In genomic region chr4:2796261-2797187, GRCh38 we compare ENCODE assay signal across 8 cellular contexts. TPM values are rescaled to one million over a fixed set of nuclear protein-coding genes. Genes with fewer than 3 reads are reported as not detected.
DNase-seq lines count a peak whose midpoint lies in the region; ATAC-seq and TF ChIP-seq lines count a peak whose summit lies in the region.

No MANE protein-coding gene starts in this region.

- DNase-seq in CD14-positive monocyte (ENCODE audit: low spot score) (peak; percentile 41), NCI-H226 (peak; percentile 82), ovary (peak; percentile 12 to 45 (median 34)), GM19240 (ENCODE audit: insufficient read length, low spot score) (no peak)
- no peak for DNase-seq in effector memory CD4-positive, alpha-beta T cell
- no peak for DNase-seq in stimulated activated CD4-positive, alpha-beta T cell treated with anti-CD3 and anti-CD28 coated beads, Interleukin-4, amount 100 ng/mL, for 24 hours

- WGBS in esophagus, 2 donors: 35 to 49% methylated on average over 25 of the region's 25 CpGs
- WGBS in ovary, 3 donors: 79 to 80% (median 80%) methylated on average over 25 of the region's 25 CpGs

- H3K4me1 Mint-ChIP-seq in CD14-positive monocyte: peaks cover 64% of the 10 kb centered on the region

- peaks cover 33 to 50% of the 10 kb centered on the region in 2 donors for H3K36me3 Mint-ChIP-seq in CD14-positive monocyte

- peak overlapping the region; percentile 93 to 96 for H3K4me3 Mint-ChIP-seq in CD14-positive monocyte

- ATAC-seq in HG03159 (IDR thresholded peaks at IDR 0.05; ENCODE audit: unreplicated experiment): no peak

- H3K4me3 ChIP-seq in esophagus (ENCODE audit: low read depth in 1 of 2, low read length in 2 of 2) (peak overlapping the region in 1 of 2 donors; percentile 7), ovary (no peak overlapping the region)
- no peak overlapping the region for H3K4me3 ChIP-seq in effector memory CD4-positive, alpha-beta T cell (ENCODE audit: insufficient read depth, low read depth, low read length, poor library complexity, severe bottlenecking)

- H3K36me3 ChIP-seq in esophagus (ENCODE audit: control insufficient read depth in 2 of 2, insufficient read depth in 2 of 2, low read length in 1 of 2) (peaks cover 0 to 2% of the 10 kb centered on the region in 2 donors), ovary (no peaks in the 10 kb centered on the region)
- no peaks in the 10 kb centered on the region for H3K36me3 ChIP-seq in effector memory CD4-positive, alpha-beta T cell (ENCODE audit: control insufficient read depth, insufficient read depth, low read length)

- no peaks in the 10 kb centered on the region for H3K9me3 Mint-ChIP-seq in CD14-positive monocyte

- peak overlapping the region; percentile 90 to 93 for H3K27ac ChIP-seq in esophagus (ENCODE audit: low read depth in 2 of 2, low read length in 1 of 2)
- H3K27ac ChIP-seq in ovary: peak overlapping the region in 1 of 2 donors; percentile 15
- H3K27ac ChIP-seq in effector memory CD4-positive, alpha-beta T cell (ENCODE audit: insufficient read depth, low read length, poor library complexity, severe bottlenecking): no peak overlapping the region

- H3K27me3 Mint-ChIP-seq in CD14-positive monocyte (ENCODE audit: low read depth in 3 of 3): peaks cover 0 to 2% (median 2%) of the 10 kb centered on the region in 3 donors

- TF ChIP-seq CTCF in CD14-positive monocyte (IDR thresholded peaks at IDR 0.05) (no peak), ovary (IDR thresholded peaks at IDR 0.05) (no peak)

- TF ChIP-seq POLR2A in ovary (IDR thresholded peaks at IDR 0.05): no peak

- no peaks in the 10 kb centered on the region for H3K27me3 ChIP-seq in esophagus (ENCODE audit: control insufficient read depth in 1 of 2, insufficient read depth in 2 of 2, low read length in 2 of 2)
- no peaks in the 10 kb centered on the region for H3K27me3 ChIP-seq in ovary
- no peaks in the 10 kb centered on the region for H3K27me3 ChIP-seq in effector memory CD4-positive, alpha-beta T cell (replicated peaks; ENCODE audit: control insufficient read depth, insufficient read depth, low read length, poor library complexity, severe bottlenecking)

- H3K9me3 ChIP-seq in esophagus (ENCODE audit: control insufficient read depth in 2 of 2, insufficient read depth in 1 of 2, low read depth in 1 of 2, low read length in 1 of 2): no peaks in the 10 kb centered on the region
- no peaks in the 10 kb centered on the region for H3K9me3 ChIP-seq in ovary
- no peaks in the 10 kb centered on the region for H3K9me3 ChIP-seq in effector memory CD4-positive, alpha-beta T cell (ENCODE audit: control insufficient read depth, low read length)

- intact Hi-C loops in CD14-positive monocyte (cut with micrococcal nuclease) (loop anchor here (5.0 kb wide), 3 partner anchors 34 to 46 kb away; partner anchors contain the start of genes ADD1 (in 1 of the 2) and TNIP2 (in 1 of the 2)), ovary (cut with DNase I) (no loop called here)

- peak overlapping the region; percentile 30 to 99 (median 98) for H3K27ac Mint-ChIP-seq in CD14-positive monocyte

- no peak for TF ChIP-seq EP300 in ovary (IDR thresholded peaks at IDR 0.05)

- H3K4me1 ChIP-seq in esophagus (ENCODE audit: control insufficient read depth in 2 of 2, insufficient read depth in 2 of 2, low read length in 1 of 2) (peaks cover 38 to 83% of the 10 kb centered on the region in 2 donors), ovary (ENCODE audit: insufficient read depth) (peaks cover 26% of the 10 kb centered on the region)
- peaks cover 60% of the 10 kb centered on the region for H3K4me1 ChIP-seq in effector memory CD4-positive, alpha-beta T cell (ENCODE audit: control insufficient read depth, insufficient read depth, low read length, poor library complexity, severe bottlenecking)

RNA-seq across cellular contexts. Expression of gene SH3BP2, which starts 3.6 kb away (rescaled TPM):
- polyA plus RNA-seq in CD14-positive monocyte (10 to 100 TPM; 19.1 to 26.9 TPM), esophagus (10 to 100 TPM; 14.3 to 45.1 TPM), ovary (10 to 100 TPM in 1 of 2 donors, 1 to 10 TPM in 1; 5.3 to 18.3 TPM)
- 10 to 100 TPM; 13.6 to 46.9 (median 29.3) TPM for total RNA-seq in ovary

RNA-seq across cellular contexts. Expression of gene TNIP2, which starts 40.4 kb away (rescaled TPM):
- polyA plus RNA-seq in CD14-positive monocyte (10 to 100 TPM; 27.6 to 28.2 TPM), esophagus (10 to 100 TPM; 29.3 to 29.7 TPM), ovary (10 to 100 TPM in 1 of 2 donors, 1 to 10 TPM in 1; 6.4 to 28.4 TPM)
- 10 to 100 TPM; 27.2 to 43.2 (median 36.9) TPM for total RNA-seq in ovary

RNA-seq across cellular contexts. Expression of gene ADD1, which starts 47.1 kb away (rescaled TPM):
- polyA plus RNA-seq in CD14-positive monocyte (100 to 1,000 TPM in 1 of 2 donors, 10 to 100 TPM in 1; 76.1 to 103 TPM), esophagus (100 to 1,000 TPM; 102 to 156 TPM), ovary (100 to 1,000 TPM; 203 to 365 TPM)
- total RNA-seq in ovary: 100 to 1,000 TPM; 166 to 447 (median 389) TPM

Comparison
In these comparisons a context has a peak if more than half of its experiments do, and no peak if none do; other contexts are left out.
1. DNase-seq: peak in CD14-positive monocyte (single experiment), NCI-H226 (single experiment) and ovary (5 of 5); none in effector memory CD4-positive, alpha-beta T cell (0 of 3), GM19240 (single experiment) and stimulated activated CD4-positive, alpha-beta T cell treated with anti-CD3 and anti-CD28 coated beads, Interleukin-4, amount 100 ng/mL, for 24 hours (single experiment).
2. intact Hi-C loops: an anchor here in CD14-positive monocyte (5.0 kb wide); none called in ovary.